In the genomic region with DNA sequence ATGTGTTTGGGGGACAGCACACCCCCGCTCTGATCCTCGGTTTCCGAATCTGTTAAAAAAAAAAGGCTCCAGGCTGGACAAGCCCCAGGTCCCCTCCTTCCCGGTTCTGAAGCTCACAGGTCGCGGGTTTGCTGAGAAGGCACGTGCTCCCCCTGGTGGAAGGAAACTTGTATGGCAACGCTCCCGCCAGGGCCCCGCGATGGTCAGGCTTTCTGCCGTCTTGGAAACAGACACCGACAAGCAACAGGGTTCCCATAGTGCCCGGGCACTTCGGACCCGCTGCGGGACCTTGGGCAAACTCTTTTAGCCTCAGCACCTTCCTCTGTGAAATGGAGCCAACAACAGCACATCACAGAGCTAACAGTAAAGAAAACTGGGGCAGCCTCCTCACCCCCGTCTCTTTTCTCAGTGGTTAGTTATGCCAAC, we compare ENCODE assay signal across 8 cellular contexts.
DNase-seq lines count a peak whose midpoint lies in the region; ATAC-seq and TF ChIP-seq lines count a peak whose summit lies in the region.

No MANE protein-coding gene starts in this region.

- no peak overlapping the region for H3K4me2 ChIP-seq in mesendoderm (ENCODE audit: low read length)

- no peak overlapping the region for H3K18ac ChIP-seq in mesendoderm (ENCODE audit: low read length)

- H3K4me3 ChIP-seq in BE2C (ENCODE audit: low read depth, low read length): no peak overlapping the region
- no peak overlapping the region for H3K4me3 ChIP-seq in HL-60 (replicated peaks; ENCODE audit: insufficient read depth, low read length)
- no peak overlapping the region for H3K4me3 ChIP-seq in effector memory CD4-positive, alpha-beta T cell (ENCODE audit: insufficient read depth, low read depth, low read length, poor library complexity, severe bottlenecking)
- no peak overlapping the region for H3K4me3 ChIP-seq in mesendoderm (ENCODE audit: low read length)

- H3K27me3 ChIP-seq in BE2C (peaks cover 90% of the 10 kb centered on the region), HL-60 (ENCODE audit: insufficient read depth, poor library complexity, severe bottlenecking) (peaks cover 9% of the 10 kb centered on the region), mesendoderm (ENCODE audit: insufficient read depth, low read length, poor library complexity) (no peaks in the 10 kb centered on the region)
- H3K27me3 ChIP-seq in effector memory CD4-positive, alpha-beta T cell (replicated peaks; ENCODE audit: control insufficient read depth, insufficient read depth, low read length, poor library complexity, severe bottlenecking): peaks cover 13% of the 10 kb centered on the region

- H3K79me2 ChIP-seq in mesendoderm (ENCODE audit: control insufficient read depth, insufficient read depth, low read length): no peaks in the 10 kb centered on the region

- TF ChIP-seq CTCF in BE2C (IDR thresholded peaks at IDR 0.05; ENCODE audit: low read depth, low read length) (peak; percentile 89), HL-60 (IDR thresholded peaks at IDR 0.05; ENCODE audit: insufficient read depth, low read length) (peak; percentile 74)

- H3K36me3 Mint-ChIP-seq in activated CD8-positive, alpha-beta T cell treated with anti-CD3 and anti-CD28 coated beads, Interleukin-2, amount 10 ng/mL, durations not matched to agents 7 days and 5 days (ENCODE audit: low read depth): no peaks in the 10 kb centered on the region

- CTCF ChIA-PET in activated CD8-positive, alpha-beta T cell treated with anti-CD3 and anti-CD28 coated beads, Interleukin-2, amount 10 ng/mL, durations not matched to agents 7 days and 5 days (lab: Charles Lee): interaction anchor here (0.7 to 4.8 kb wide), 18 partner anchors 11 to 439 kb away, joined by 3 to 70 read pairs (median 4); no protein-coding TSS in a partner anchor

- H4K8ac ChIP-seq in mesendoderm (ENCODE audit: low read depth, low read length): no peak overlapping the region

- no peak overlapping the region for H2AK5ac ChIP-seq in mesendoderm (ENCODE audit: low read length)

- ATAC-seq in activated CD8-positive, alpha-beta T cell treated with anti-CD3 and anti-CD28 coated beads, Interleukin-2, amount 10 ng/mL, durations not matched to agents 7 days and 5 days: no peak
- ATAC-seq in GM18909 (IDR thresholded peaks at IDR 0.05; ENCODE audit: poor library complexity, unreplicated experiment): no peak

- peaks cover 10% of the 10 kb centered on the region for H3K27me3 Mint-ChIP-seq in activated CD8-positive, alpha-beta T cell treated with anti-CD3 and anti-CD28 coated beads, Interleukin-2, amount 10 ng/mL, durations not matched to agents 7 days and 5 days (ENCODE audit: low read depth)

- H3K4me1 ChIP-seq in BE2C (no peaks in the 10 kb centered on the region), mesendoderm (ENCODE audit: control insufficient read depth, low read depth, low read length) (no peaks in the 10 kb centered on the region)
- H3K4me1 ChIP-seq in effector memory CD4-positive, alpha-beta T cell (ENCODE audit: control insufficient read depth, insufficient read depth, low read length, poor library complexity, severe bottlenecking): no peaks in the 10 kb centered on the region

- no peak overlapping the region for H2BK15ac ChIP-seq in mesendoderm (replicated peaks; ENCODE audit: low read depth)

- H3K56ac ChIP-seq in mesendoderm (ENCODE audit: low read length): no peak overlapping the region

- H3K27ac Mint-ChIP-seq in activated CD8-positive, alpha-beta T cell treated with anti-CD3 and anti-CD28 coated beads, Interleukin-2, amount 10 ng/mL, durations not matched to agents 7 days and 5 days: no peak overlapping the region

- no CpG with 5 or more reads among the region's 18 CpGs for WGBS in mesendoderm (ENCODE audit: extremely low coverage, insufficient coverage, low lambda C conversion rate)

- no peaks in the 10 kb centered on the region for H3K9me3 Mint-ChIP-seq in activated CD8-positive, alpha-beta T cell treated with anti-CD3 and anti-CD28 coated beads, Interleukin-2, amount 10 ng/mL, durations not matched to agents 7 days and 5 days (ENCODE audit: insufficient read depth)

- H4K5ac ChIP-seq in mesendoderm (ENCODE audit: low read length): no peak overlapping the region

- no peaks in the 10 kb centered on the region for H3K9me3 ChIP-seq in BE2C
- no peaks in the 10 kb centered on the region for H3K9me3 ChIP-seq in effector memory CD4-positive, alpha-beta T cell (ENCODE audit: control insufficient read depth, low read length)

- H3K27ac ChIP-seq in HL-60 (replicated peaks) (no peak overlapping the region), mesendoderm (ENCODE audit: low read depth, low read length) (no peak overlapping the region)
- H3K27ac ChIP-seq in effector memory CD4-positive, alpha-beta T cell (ENCODE audit: insufficient read depth, low read length, poor library complexity, severe bottlenecking): no peak overlapping the region

- no peaks in the 10 kb centered on the region for H3K4me1 Mint-ChIP-seq in activated CD8-positive, alpha-beta T cell treated with anti-CD3 and anti-CD28 coated beads, Interleukin-2, amount 10 ng/mL, durations not matched to agents 7 days and 5 days (ENCODE audit: low read depth)

- no peak overlapping the region for H3K9ac ChIP-seq in mesendoderm (ENCODE audit: low read length)

- H3K79me1 ChIP-seq in mesendoderm (ENCODE audit: low read length): no peaks in the 10 kb centered on the region

- H3K23ac ChIP-seq in mesendoderm (ENCODE audit: low read length): no peak overlapping the region

- no peak overlapping the region for H3K4ac ChIP-seq in mesendoderm (ENCODE audit: low read depth, low read length)

- DNase-seq in BE2C (peak; percentile 78), HL-60 (ENCODE audit: low read depth in 1 of 2, low spot score in 1 of 2) (peak; percentile 38 to 54), NCI-H82 treated with DMSO at 0.1 percent for 48 hours (lab: John Stamatoyannopoulos, UW; ENCODE audit: unreplicated experiment) (peak; percentile 55), mesendoderm (peak; percentile 81)
- DNase-seq in activated CD8-positive, alpha-beta T cell treated with anti-CD3 and anti-CD28 coated beads, Interleukin-2, amount 10 ng/mL, durations not matched to agents 7 days and 5 days: peak; percentile 73
- peak; percentile 24 to 39 (median 24) for DNase-seq in effector memory CD4-positive, alpha-beta T cell
- peak; percentile 49 to 54 for DNase-seq in stimulated activated CD8-positive, alpha-beta memory T cell treated with anti-CD3 and anti-CD28 coated beads, Interleukin-2, amount 100 ng/mL, for 48 hours (ENCODE audit: low read depth in 2 of 2)

- no peak overlapping the region for H2BK5ac ChIP-seq in mesendoderm (ENCODE audit: low read length)

- no peak overlapping the region for H3K4me3 Mint-ChIP-seq in activated CD8-positive, alpha-beta T cell treated with anti-CD3 and anti-CD28 coated beads, Interleukin-2, amount 10 ng/mL, durations not matched to agents 7 days and 5 days

- no peak overlapping the region for H2BK120ac ChIP-seq in mesendoderm (ENCODE audit: low read depth, low read length)

- no peaks in the 10 kb centered on the region for H3K36me3 ChIP-seq in BE2C
- H3K36me3 ChIP-seq in effector memory CD4-positive, alpha-beta T cell (ENCODE audit: control insufficient read depth, insufficient read depth, low read length): no peaks in the 10 kb centered on the region
- H3K36me3 ChIP-seq in mesendoderm (ENCODE audit: control insufficient read depth, insufficient read depth, low read length): no peaks in the 10 kb centered on the region

- POLR2A ChIA-PET in activated CD8-positive, alpha-beta T cell treated with anti-CD3 and anti-CD28 coated beads, Interleukin-2, amount 10 ng/mL, durations not matched to agents 7 days and 5 days (lab: Charles Lee): no interaction called here

Comparison
In these comparisons a context has a peak if more than half of its experiments do, and no peak if none do; other contexts are left out.
1. DNase-seq: peak in every context shown above with its lines; median percentile 81 in mesendoderm; 78 in BE2C; 73 in activated CD8-positive, alpha-beta T cell treated with anti-CD3 and anti-CD28 coated beads, Interleukin-2, amount 10 ng/mL, durations not matched to agents 7 days and 5 days; 55 in NCI-H82 treated with DMSO at 0.1 percent for 48 hours; 52 in stimulated activated CD8-positive, alpha-beta memory T cell treated with anti-CD3 and anti-CD28 coated beads, Interleukin-2, amount 100 ng/mL, for 48 hours; 46 in HL-60; 24 in effector memory CD4-positive, alpha-beta T cell.